ENCODE assay signal across 11 cellular contexts in the genomic region with DNA sequence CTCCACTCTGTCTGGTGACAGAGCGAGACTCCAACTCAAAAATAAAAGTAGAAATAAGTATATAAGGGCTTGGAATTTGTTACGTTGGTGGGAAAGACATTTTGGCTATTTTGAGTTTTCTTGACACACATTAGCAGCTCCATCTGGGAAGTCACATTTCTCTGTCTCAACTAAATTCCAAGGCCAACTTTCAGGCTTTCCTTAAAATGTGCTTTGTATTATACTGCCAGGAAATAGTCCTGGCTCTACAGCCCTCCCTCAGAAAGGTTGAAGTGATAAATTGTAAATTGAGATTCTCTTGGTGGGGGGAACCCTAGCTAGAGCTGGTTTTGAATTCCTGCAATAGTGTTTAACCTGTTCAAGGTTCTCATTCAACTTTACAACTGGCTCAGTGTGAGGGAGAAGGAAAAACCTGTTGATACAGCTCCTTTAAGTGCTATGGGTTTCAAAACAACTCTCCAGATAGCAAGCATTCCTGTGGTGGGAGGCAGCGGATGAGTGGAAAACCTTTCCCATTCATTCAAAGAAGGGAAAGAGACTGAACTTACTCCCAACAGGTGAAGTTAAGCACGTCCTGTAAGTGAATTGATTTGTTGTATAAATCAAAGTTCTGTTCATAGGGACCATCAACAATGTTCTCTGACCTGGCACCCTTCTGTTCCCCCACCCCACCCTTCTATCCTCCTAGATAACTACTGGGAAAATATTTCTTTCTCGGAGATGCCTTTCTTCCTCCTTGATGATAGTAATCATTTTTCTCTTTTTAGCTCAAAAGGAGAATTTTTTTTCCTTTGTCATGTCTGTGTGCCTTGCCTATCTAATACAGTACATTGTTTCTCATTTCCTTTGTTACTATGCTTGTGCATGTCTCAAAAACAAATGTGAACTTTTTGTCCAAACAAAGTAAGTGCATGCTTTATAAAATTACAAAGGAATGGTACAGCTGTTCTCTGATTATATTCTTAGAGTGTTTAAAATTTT. TPM values are rescaled to one million over a fixed set of nuclear protein-coding genes. Genes with fewer than 3 reads are reported as not detected.
DNase-seq lines count a peak whose midpoint lies in the region; ATAC-seq and TF ChIP-seq lines count a peak whose summit lies in the region.
"Had no signal": no experiment of that assay in that cellular context is flagged by ENCODE, and none has a peak within 500 bp of the region (broad histone marks: within the 10 kb centered on the region; RNA-seq: fewer than 3 reads in every experiment).

No MANE protein-coding gene starts in this region.

- no peaks in the 10 kb centered on the region for H3K9me3 Mint-ChIP-seq in osteocyte (ENCODE audit: unreplicated experiment)
- H3K9me3 Mint-ChIP-seq: central memory CD8-positive, alpha-beta T cell had no signal

- TF ChIP-seq CTCF in foreskin fibroblast (IDR thresholded peaks at IDR 0.05; ENCODE audit: low read depth, low read length) (no peak), osteocyte (IDR thresholded peaks at IDR 0.05) (no peak)

- DNase-seq in ELF-1 (ENCODE audit: low read depth, low spot score) (peak; percentile 85), SJSA1 (ENCODE audit: low read depth in 1 of 2, low spot score in 2 of 2) (peak; percentile 64 to 76), foreskin fibroblast (peak; percentile 28 to 68), osteocyte (ENCODE audit: extremely low spot score, unreplicated experiment) (no peak), NCI-H510A (lab: John Stamatoyannopoulos, UW) (no peak), RPMI8226 (no peak)
- DNase-seq in activated CD4-positive, alpha-beta T cell treated with anti-CD3 and anti-CD28 coated beads, Interleukin-2, amount 50 U/mL, for 4 hours = no peak
- DNase-seq: DMS153, WERI-Rb-1 had no signal

- H3K27ac ChIP-seq in SJSA1 = peak overlapping the region; percentile 87
- H3K27ac ChIP-seq: WERI-Rb-1 had no signal

- peak overlapping the region; percentile 19 for H3K4me3 ChIP-seq in SJSA1
- peak overlapping the region in 1 of 2 donors; percentile 26 for H3K4me3 ChIP-seq in foreskin fibroblast (ENCODE audit: low read depth in 1 of 2, low read length in 2 of 2)

- no peaks in the 10 kb centered on the region for H3K36me3 Mint-ChIP-seq in osteocyte (ENCODE audit: unreplicated experiment)

- peak overlapping the region; percentile 57 for H3K27ac Mint-ChIP-seq in osteocyte (ENCODE audit: unreplicated experiment)

- no peak overlapping the region for H3K4me3 Mint-ChIP-seq in osteocyte (ENCODE audit: unreplicated experiment)
- H3K4me3 Mint-ChIP-seq: central memory CD8-positive, alpha-beta T cell had no signal

- H3K4me1 Mint-ChIP-seq in osteocyte (ENCODE audit: unreplicated experiment) = peaks cover 21% of the 10 kb centered on the region

- peaks cover 29% of the 10 kb centered on the region for H3K4me1 ChIP-seq in SJSA1 (replicated peaks)

- ATAC-seq in HG02938 (IDR thresholded peaks at IDR 0.05; ENCODE audit: unreplicated experiment) = no peak

- H3K36me3 ChIP-seq in SJSA1 = no peaks in the 10 kb centered on the region
- H3K36me3 ChIP-seq: WERI-Rb-1 had no signal

- H3K27me3 Mint-ChIP-seq in osteocyte (ENCODE audit: unreplicated experiment) = no peaks in the 10 kb centered on the region
- H3K27me3 Mint-ChIP-seq: central memory CD8-positive, alpha-beta T cell had no signal

- H3K9me3 ChIP-seq in SJSA1 (replicated peaks) = no peaks in the 10 kb centered on the region

- H3K27me3 ChIP-seq in SJSA1 (replicated peaks) = no peaks in the 10 kb centered on the region

RNA-seq across cellular contexts. Expression of a gene that starts 44.2 kb away (rescaled TPM):
- 9.9 and 16.0 TPM in 2 replicates for total RNA-seq in SJSA1 (2014; rRNA removed; shearing (Covaris generic))
- 37.4 and 40.0 TPM in 2 replicates for total RNA-seq in osteocyte

Comparison
In these comparisons a context has a peak if more than half of its experiments do, and no peak if none do; other contexts are left out.
1. DNase-seq: peak in ELF-1 (single experiment), SJSA1 (2 of 2) and foreskin fibroblast (2 of 2); none in osteocyte (single experiment), activated CD4-positive, alpha-beta T cell treated with anti-CD3 and anti-CD28 coated beads, Interleukin-2, amount 50 U/mL, for 4 hours (0 of 2), NCI-H510A (single experiment) and RPMI8226 (single experiment).